In genomic region chr7:44618754-44619153, GRCh38 we compare ENCODE assay signal across 1 cellular context.
A peak's percentile ranks its signal among the peaks of the same experiment; 100 is the strongest.
TF ChIP-seq lines count a peak whose summit lies in the region.

No MANE protein-coding gene starts in this region.

TF ChIP-seq in K562, 482 proteins besides CTCF, POLR2A, EP300 and RAD21 (continued from another document):
- TF ChIP-seq RERE (CRISPR knock-in tag; IDR thresholded peaks at IDR 0.05; ENCODE audit: borderline replicate concordance) (no peak), ZFX (CRISPR knock-in tag; IDR thresholded peaks at IDR 0.05) (0 out of 2 replicates have a peak, but pooled peaks have one; percentile 22), ATF7 (IDR thresholded peaks at IDR 0.05) (peak; percentile 45), LCOR (CRISPR knock-in tag; IDR thresholded peaks at IDR 0.05) (no peak), HNRNPK (IDR thresholded peaks at IDR 0.05; ENCODE audit: low read depth, low read length, poor library complexity, severe bottlenecking) (no peak), ZBTB11 (CRISPR knock-in tag; IDR thresholded peaks at IDR 0.05) (no peak), NFXL1 (CRISPR knock-in tag; IDR thresholded peaks at IDR 0.05) (no peak), DPF2 (IDR thresholded peaks at IDR 0.05) (0 out of 2 replicates have a peak, but pooled peaks have one; percentile 19), PYGO2 (tag; IDR thresholded peaks at IDR 0.05) (no peak), CHD2 (IDR thresholded peaks at IDR 0.05; ENCODE audit: low read depth, low read length) (no peak), PHF20 (IDR thresholded peaks at IDR 0.05; ENCODE audit: partially characterized antibody) (no peak), RNF2 (IDR thresholded peaks at IDR 0.05) (no peak), KDM1A (IDR thresholded peaks at IDR 0.05) (no peak), NFE2 (IDR thresholded peaks at IDR 0.05; ENCODE audit: low read depth) (peak; percentile 76), TEAD2 (tag; IDR thresholded peaks at IDR 0.05) (no peak), ZNF668 (CRISPR knock-in tag; IDR thresholded peaks at IDR 0.05) (no peak), ZNF384 (IDR thresholded peaks at IDR 0.05; ENCODE audit: low read depth, low read length) (no peak), MAFF (IDR thresholded peaks at IDR 0.05; ENCODE audit: low read length) (peak; percentile 15; the same call in 1 of the 2 replicates), THRAP3 (IDR thresholded peaks at IDR 0.05; ENCODE audit: borderline replicate concordance) (no peak), ZBTB12 (CRISPR knock-in tag; IDR thresholded peaks at IDR 0.05) (0 out of 2 replicates have a peak, but pooled peaks have one; percentile 5), ARID2 (IDR thresholded peaks at IDR 0.05) (no peak), ZC3H8 (IDR thresholded peaks at IDR 0.05) (no peak), ARID1B (IDR thresholded peaks at IDR 0.05) (0 out of 2 replicates have a peak, but pooled peaks have one; percentile 10), ZNF586 (CRISPR knock-in tag; conservative IDR thresholded peaks at IDR 0.05) (no peak), U2AF2 (optimal IDR thresholded peaks at IDR 0.05; ENCODE audit: low read depth, low read length) (no peak), CBX3 (IDR thresholded peaks at IDR 0.05; ENCODE audit: borderline replicate concordance in 1 of 2, low read length in 2 of 2) (no peak), ZNF639 (CRISPR knock-in tag; conservative IDR thresholded peaks at IDR 0.05 in 1 of 2, IDR thresholded peaks at IDR 0.05 in 1 of 2) (peak in 1 of 2 experiments; percentile 38; a peak in 1 of 4 replicates)
TF ChIP-seq in K562: peak in this region for 9.
